32 cellular contexts compared by ENCODE assay signal in the genomic region with DNA sequence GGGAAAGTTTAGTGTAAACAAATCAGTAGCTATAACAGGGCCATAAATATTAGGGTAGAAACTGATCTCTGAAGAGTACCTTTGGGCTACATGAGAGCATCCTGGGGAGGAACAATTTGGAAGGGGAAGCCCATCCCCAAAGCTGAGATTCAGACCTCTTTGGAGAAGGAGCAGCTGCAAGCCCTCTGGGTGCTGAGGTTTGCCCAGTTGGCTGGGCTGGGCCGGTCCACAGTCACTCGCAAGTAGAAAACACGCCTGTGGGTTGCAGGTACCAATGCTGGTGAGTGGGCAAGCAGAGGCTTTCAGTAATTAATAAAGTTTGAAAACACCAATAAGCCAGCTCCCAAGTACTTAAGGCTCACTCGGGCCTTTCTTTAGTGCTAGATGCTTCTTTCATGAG.
"Had no signal": no experiment of that assay in that cellular context is flagged by ENCODE, and none has a peak within 500 bp of the region (broad histone marks: within the 10 kb centered on the region; RNA-seq: fewer than 3 reads in every experiment).

No MANE protein-coding gene starts in this region.

- H3K36me3 Mint-ChIP-seq: activated CD4-positive, alpha-beta memory T cell treated with anti-CD3 and anti-CD28 coated beads for 36 hours; activated naive CD4-positive, alpha-beta T cell treated with anti-CD3 and anti-CD28 coated beads, Interleukin-2, amount 50 U/mL, for 24 hours; activated naive CD8-positive, alpha-beta T cell treated with anti-CD3 and anti-CD28 coated beads for 36 hours had no signal

- H3K27ac Mint-ChIP-seq: activated CD4-positive, alpha-beta memory T cell treated with anti-CD3 and anti-CD28 coated beads for 36 hours; activated CD4-positive, alpha-beta T cell treated with anti-CD3 and anti-CD28 coated beads for 36 hours; activated CD4-positive, alpha-beta T cell treated with anti-CD3 and anti-CD28 coated beads, Interleukin-2, amount 10 ng/mL, durations not matched to agents 24 days and 14 days; activated CD8-positive, alpha-beta T cell treated with anti-CD3 and anti-CD28 coated beads, Interleukin-2, amount 10 ng/mL, durations not matched to agents 7 days and 5 days; activated naive CD4-positive, alpha-beta T cell treated with anti-CD3 and anti-CD28 coated beads for 36 hours; activated naive CD4-positive, alpha-beta T cell treated with anti-CD3 and anti-CD28 coated beads, Interleukin-2, amount 50 U/mL, for 24 hours; activated naive CD8-positive, alpha-beta T cell treated with anti-CD3 and anti-CD28 coated beads for 36 hours; activated naive CD8-positive, alpha-beta T cell treated with anti-CD3 and anti-CD28 coated beads, Interleukin-2, amount 50 U/mL, for 24 hours; activated T-cell treated with anti-CD3 and anti-CD28 coated beads, Interleukin-2, amount 50 U/mL, for 24 hours; activated T-cell treated with anti-CD3 and anti-CD28 coated beads, Interleukin-2, amount 50 U/mL, for 72 hours; dendritic cell treated with granulocyte-macrophage colony-stimulating factor and Interleukin-4, amounts not matched to agents 40 ng/mL and 50 ng/mL, for 4 days; T-helper 17 cell; T-helper 2 cell treated with Interferon-gamma antibody and Interleukin-4, amounts not matched to agents 5 μg/mL and 100 μg/mL, for 36 hours had no signal

- H3K4me1 ChIP-seq: adrenal gland, body of pancreas, esophagus squamous epithelium, gastroesophageal sphincter had no signal

- ATAC-seq: activated CD4-positive, alpha-beta T cell treated with anti-CD3 and anti-CD28 coated beads for 36 hours; activated CD8-positive, alpha-beta T cell treated with anti-CD3 and anti-CD28 coated beads, Interleukin-2, amount 10 ng/mL, durations not matched to agents 7 days and 5 days; activated naive CD8-positive, alpha-beta T cell treated with anti-CD3 and anti-CD28 coated beads, Interleukin-2, amount 50 U/mL, for 24 hours; activated T-cell treated with anti-CD3 and anti-CD28 coated beads, Interleukin-2, amount 50 U/mL, for 72 hours; body of pancreas; gastroesophageal sphincter; T-helper 17 cell had no signal

- H3K9me3 Mint-ChIP-seq: activated naive CD4-positive, alpha-beta T cell treated with anti-CD3 and anti-CD28 coated beads, Interleukin-2, amount 50 U/mL, for 24 hours; activated naive CD8-positive, alpha-beta T cell treated with anti-CD3 and anti-CD28 coated beads, Interleukin-2, amount 50 U/mL, for 24 hours; T-helper 2 cell treated with Interferon-gamma antibody and Interleukin-4, amounts not matched to agents 5 μg/mL and 100 μg/mL, for 36 hours had no signal

- H3K4me1 Mint-ChIP-seq: activated CD4-positive, alpha-beta T cell treated with anti-CD3 and anti-CD28 coated beads for 36 hours; activated CD4-positive, alpha-beta T cell treated with anti-CD3 and anti-CD28 coated beads, Interleukin-2, amount 10 ng/mL, durations not matched to agents 24 days and 14 days; activated naive CD4-positive, alpha-beta T cell treated with anti-CD3 and anti-CD28 coated beads, Interleukin-2, amount 50 U/mL, for 24 hours; activated naive CD8-positive, alpha-beta T cell treated with anti-CD3 and anti-CD28 coated beads for 36 hours; activated naive CD8-positive, alpha-beta T cell treated with anti-CD3 and anti-CD28 coated beads, Interleukin-2, amount 50 U/mL, for 24 hours; T-helper 17 cell had no signal

- H3K9me3 ChIP-seq: adrenal gland had no signal

- DNase-seq: activated CD4-positive, alpha-beta memory T cell treated with anti-CD3 and anti-CD28 coated beads for 36 hours; activated CD4-positive, alpha-beta T cell treated with anti-CD3 and anti-CD28 coated beads for 36 hours; activated CD4-positive, alpha-beta T cell treated with anti-CD3 and anti-CD28 coated beads, Interleukin-2, amount 10 ng/mL, durations not matched to agents 24 days and 14 days; activated CD4-positive, CD25-positive, alpha-beta regulatory T cell; activated CD4-positive, CD25-positive, alpha-beta regulatory T cell treated with anti-CD3 and anti-CD28 coated beads, Interleukin-2, amount 50 U/mL, for 72 hours; activated CD8-positive, alpha-beta memory T cell treated with anti-CD3 and anti-CD28 coated beads, Interleukin-2, amount 50 U/mL, for 48 hours; activated CD8-positive, alpha-beta T cell treated with anti-CD3 and anti-CD28 coated beads, Interleukin-2, amount 10 ng/mL, durations not matched to agents 7 days and 5 days; activated naive CD4-positive, alpha-beta T cell treated with anti-CD3 and anti-CD28 coated beads for 36 hours; activated naive CD8-positive, alpha-beta T cell treated with anti-CD3 and anti-CD28 coated beads for 36 hours; activated naive CD8-positive, alpha-beta T cell treated with anti-CD3 and anti-CD28 coated beads, Interleukin-2, amount 50 U/mL, for 24 hours; activated T-cell treated with anti-CD3 and anti-CD28 coated beads for 4 hours; activated T-cell treated with anti-CD3 and anti-CD28 coated beads, Interleukin-2, amount 50 U/mL, for 24 hours; activated T-cell treated with anti-CD3 and anti-CD28 coated beads, Interleukin-2, amount 50 U/mL, for 72 hours; adrenal gland; amygdala; body of pancreas; caudate nucleus; effector memory CD4-positive, alpha-beta T cell; esophagus squamous epithelium; foreskin melanocyte; SW 1271; T-helper 1 cell; T-helper 17 cell; T1000; WERI-Rb-1 had no signal

- H3K4me3 Mint-ChIP-seq: activated CD4-positive, alpha-beta memory T cell treated with anti-CD3 and anti-CD28 coated beads for 36 hours; activated CD4-positive, alpha-beta T cell treated with anti-CD3 and anti-CD28 coated beads for 36 hours; activated CD4-positive, alpha-beta T cell treated with anti-CD3 and anti-CD28 coated beads, Interleukin-2, amount 10 ng/mL, durations not matched to agents 24 days and 14 days; activated CD8-positive, alpha-beta T cell treated with anti-CD3 and anti-CD28 coated beads, Interleukin-2, amount 10 ng/mL, durations not matched to agents 7 days and 5 days; activated naive CD4-positive, alpha-beta T cell treated with anti-CD3 and anti-CD28 coated beads for 36 hours; activated naive CD4-positive, alpha-beta T cell treated with anti-CD3 and anti-CD28 coated beads, Interleukin-2, amount 50 U/mL, for 24 hours; activated naive CD8-positive, alpha-beta T cell treated with anti-CD3 and anti-CD28 coated beads for 36 hours; activated naive CD8-positive, alpha-beta T cell treated with anti-CD3 and anti-CD28 coated beads, Interleukin-2, amount 50 U/mL, for 24 hours; activated T-cell treated with anti-CD3 and anti-CD28 coated beads, Interleukin-2, amount 50 U/mL, for 24 hours; activated T-cell treated with anti-CD3 and anti-CD28 coated beads, Interleukin-2, amount 50 U/mL, for 72 hours; dendritic cell treated with granulocyte-macrophage colony-stimulating factor and Interleukin-4, amounts not matched to agents 40 ng/mL and 50 ng/mL, for 4 days; T-helper 17 cell; T-helper 2 cell treated with Interferon-gamma antibody and Interleukin-4, amounts not matched to agents 5 μg/mL and 100 μg/mL, for 36 hours had no signal

- H3K27ac ChIP-seq: adrenal gland, body of pancreas, coronary artery, dorsolateral prefrontal cortex, epithelial cell of prostate, esophagus squamous epithelium, gastroesophageal sphincter, WERI-Rb-1 had no signal

- H3K27me3 ChIP-seq: adrenal gland, body of pancreas, dorsolateral prefrontal cortex, esophagus squamous epithelium had no signal

- H3K4me3 ChIP-seq: adrenal gland, body of pancreas, coronary artery, dorsolateral prefrontal cortex, esophagus squamous epithelium, gastroesophageal sphincter had no signal

- H3K36me3 ChIP-seq: adrenal gland, esophagus squamous epithelium, gastroesophageal sphincter had no signal

- H3K27me3 Mint-ChIP-seq: activated CD4-positive, alpha-beta memory T cell treated with anti-CD3 and anti-CD28 coated beads for 36 hours; activated CD4-positive, alpha-beta T cell treated with anti-CD3 and anti-CD28 coated beads, Interleukin-2, amount 10 ng/mL, durations not matched to agents 24 days and 14 days; activated naive CD4-positive, alpha-beta T cell treated with anti-CD3 and anti-CD28 coated beads, Interleukin-2, amount 50 U/mL, for 24 hours had no signal
